In the genomic region with DNA sequence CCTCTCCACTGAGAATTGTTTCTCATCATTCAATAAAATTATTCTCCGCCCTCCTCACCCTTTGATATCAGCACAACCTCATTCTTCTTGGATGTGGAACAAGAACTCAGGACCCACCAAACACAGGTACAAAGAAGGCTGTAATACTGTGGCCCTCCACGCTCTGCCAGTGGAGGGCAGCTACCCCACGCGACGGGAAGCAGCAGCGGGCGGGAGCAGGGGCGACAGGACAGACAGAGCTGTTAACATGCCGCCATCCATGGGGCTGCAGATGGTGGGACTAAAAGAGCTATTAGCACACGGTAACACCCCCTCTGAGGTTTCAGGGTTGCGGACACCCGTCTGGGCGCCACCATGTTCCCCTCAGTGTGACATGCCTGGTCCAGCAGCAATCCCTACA, we compare ENCODE assay signal across 3 cellular contexts.
TF ChIP-seq lines count a peak whose summit lies in the region.

No MANE protein-coding gene starts in this region.

TF ChIP-seq in GM23338, 12 proteins besides CTCF, POLR2A, EP300 and RAD21:
- TF ChIP-seq JUNB (IDR thresholded peaks at IDR 0.05; ENCODE audit: unreplicated experiment) (no peak), EZH2 (IDR thresholded peaks at IDR 0.05; ENCODE audit: low read depth, unreplicated experiment) (no peak), STAT1 (IDR thresholded peaks at IDR 0.05; ENCODE audit: unreplicated experiment) (no peak)
- TF ChIP-seq, protein P1, sequence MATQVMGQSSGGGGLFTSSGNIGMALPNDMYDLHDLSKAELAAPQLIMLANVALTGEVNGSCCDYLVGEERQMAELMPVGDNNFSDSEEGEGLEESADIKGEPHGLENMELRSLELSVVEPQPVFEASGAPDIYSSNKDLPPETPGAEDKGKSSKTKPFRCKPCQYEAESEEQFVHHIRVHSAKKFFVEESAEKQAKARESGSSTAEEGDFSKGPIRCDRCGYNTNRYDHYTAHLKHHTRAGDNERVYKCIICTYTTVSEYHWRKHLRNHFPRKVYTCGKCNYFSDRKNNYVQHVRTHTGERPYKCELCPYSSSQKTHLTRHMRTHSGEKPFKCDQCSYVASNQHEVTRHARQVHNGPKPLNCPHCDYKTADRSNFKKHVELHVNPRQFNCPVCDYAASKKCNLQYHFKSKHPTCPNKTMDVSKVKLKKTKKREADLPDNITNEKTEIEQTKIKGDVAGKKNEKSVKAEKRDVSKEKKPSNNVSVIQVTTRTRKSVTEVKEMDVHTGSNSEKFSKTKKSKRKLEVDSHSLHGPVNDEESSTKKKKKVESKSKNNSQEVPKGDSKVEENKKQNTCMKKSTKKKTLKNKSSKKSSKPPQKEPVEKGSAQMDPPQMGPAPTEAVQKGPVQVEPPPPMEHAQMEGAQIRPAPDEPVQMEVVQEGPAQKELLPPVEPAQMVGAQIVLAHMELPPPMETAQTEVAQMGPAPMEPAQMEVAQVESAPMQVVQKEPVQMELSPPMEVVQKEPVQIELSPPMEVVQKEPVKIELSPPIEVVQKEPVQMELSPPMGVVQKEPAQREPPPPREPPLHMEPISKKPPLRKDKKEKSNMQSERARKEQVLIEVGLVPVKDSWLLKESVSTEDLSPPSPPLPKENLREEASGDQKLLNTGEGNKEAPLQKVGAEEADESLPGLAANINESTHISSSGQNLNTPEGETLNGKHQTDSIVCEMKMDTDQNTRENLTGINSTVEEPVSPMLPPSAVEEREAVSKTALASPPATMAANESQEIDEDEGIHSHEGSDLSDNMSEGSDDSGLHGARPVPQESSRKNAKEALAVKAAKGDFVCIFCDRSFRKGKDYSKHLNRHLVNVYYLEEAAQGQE (IDR thresholded peaks at IDR 0.05; ENCODE audit: unreplicated experiment): no peak
- TF ChIP-seq, protein P2, sequence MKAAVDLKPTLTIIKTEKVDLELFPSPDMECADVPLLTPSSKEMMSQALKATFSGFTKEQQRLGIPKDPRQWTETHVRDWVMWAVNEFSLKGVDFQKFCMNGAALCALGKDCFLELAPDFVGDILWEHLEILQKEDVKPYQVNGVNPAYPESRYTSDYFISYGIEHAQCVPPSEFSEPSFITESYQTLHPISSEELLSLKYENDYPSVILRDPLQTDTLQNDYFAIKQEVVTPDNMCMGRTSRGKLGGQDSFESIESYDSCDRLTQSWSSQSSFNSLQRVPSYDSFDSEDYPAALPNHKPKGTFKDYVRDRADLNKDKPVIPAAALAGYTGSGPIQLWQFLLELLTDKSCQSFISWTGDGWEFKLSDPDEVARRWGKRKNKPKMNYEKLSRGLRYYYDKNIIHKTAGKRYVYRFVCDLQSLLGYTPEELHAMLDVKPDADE (IDR thresholded peaks at IDR 0.05): no peak

TF ChIP-seq in GM12878, 131 proteins besides CTCF, POLR2A, EP300 and RAD21 (continues in another document):
- no peak for TF ChIP-seq HDAC6 (IDR thresholded peaks at IDR 0.05; ENCODE audit: unreplicated experiment)
- TF ChIP-seq, protein P3, sequence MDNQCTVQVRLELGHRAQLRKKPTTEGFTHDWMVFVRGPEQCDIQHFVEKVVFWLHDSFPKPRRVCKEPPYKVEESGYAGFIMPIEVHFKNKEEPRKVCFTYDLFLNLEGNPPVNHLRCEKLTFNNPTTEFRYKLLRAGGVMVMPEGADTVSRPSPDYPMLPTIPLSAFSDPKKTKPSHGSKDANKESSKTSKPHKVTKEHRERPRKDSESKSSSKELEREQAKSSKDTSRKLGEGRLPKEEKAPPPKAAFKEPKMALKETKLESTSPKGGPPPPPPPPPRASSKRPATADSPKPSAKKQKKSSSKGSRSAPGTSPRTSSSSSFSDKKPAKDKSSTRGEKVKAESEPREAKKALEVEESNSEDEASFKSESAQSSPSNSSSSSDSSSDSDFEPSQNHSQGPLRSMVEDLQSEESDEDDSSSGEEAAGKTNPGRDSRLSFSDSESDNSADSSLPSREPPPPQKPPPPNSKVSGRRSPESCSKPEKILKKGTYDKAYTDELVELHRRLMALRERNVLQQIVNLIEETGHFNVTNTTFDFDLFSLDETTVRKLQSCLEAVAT (IDR thresholded peaks at IDR 0.05): no peak
- TF ChIP-seq YY1 (IDR thresholded peaks at IDR 0.05; ENCODE audit: low read depth, low read length): no peak
- TF ChIP-seq PAX8 (IDR thresholded peaks at IDR 0.05): no peak
- TF ChIP-seq CREM (IDR thresholded peaks at IDR 0.05; ENCODE audit: low read depth): no peak
- TF ChIP-seq CEBPB (IDR thresholded peaks at IDR 0.05; ENCODE audit: borderline replicate concordance in 1 of 2, low read depth in 2 of 2, low read length in 2 of 2): no peak
- TF ChIP-seq SKIL (IDR thresholded peaks at IDR 0.05; ENCODE audit: low read depth, poor library complexity, severe bottlenecking): no peak
- no peak for TF ChIP-seq ZNF207 (IDR thresholded peaks at IDR 0.05; ENCODE audit: borderline replicate concordance)
- TF ChIP-seq, protein P4, sequence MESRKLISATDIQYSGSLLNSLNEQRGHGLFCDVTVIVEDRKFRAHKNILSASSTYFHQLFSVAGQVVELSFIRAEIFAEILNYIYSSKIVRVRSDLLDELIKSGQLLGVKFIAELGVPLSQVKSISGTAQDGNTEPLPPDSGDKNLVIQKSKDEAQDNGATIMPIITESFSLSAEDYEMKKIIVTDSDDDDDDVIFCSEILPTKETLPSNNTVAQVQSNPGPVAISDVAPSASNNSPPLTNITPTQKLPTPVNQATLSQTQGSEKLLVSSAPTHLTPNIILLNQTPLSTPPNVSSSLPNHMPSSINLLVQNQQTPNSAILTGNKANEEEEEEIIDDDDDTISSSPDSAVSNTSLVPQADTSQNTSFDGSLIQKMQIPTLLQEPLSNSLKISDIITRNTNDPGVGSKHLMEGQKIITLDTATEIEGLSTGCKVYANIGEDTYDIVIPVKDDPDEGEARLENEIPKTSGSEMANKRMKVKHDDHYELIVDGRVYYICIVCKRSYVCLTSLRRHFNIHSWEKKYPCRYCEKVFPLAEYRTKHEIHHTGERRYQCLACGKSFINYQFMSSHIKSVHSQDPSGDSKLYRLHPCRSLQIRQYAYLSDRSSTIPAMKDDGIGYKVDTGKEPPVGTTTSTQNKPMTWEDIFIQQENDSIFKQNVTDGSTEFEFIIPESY (IDR thresholded peaks at IDR 0.05): no peak
- TF ChIP-seq, protein P1 (IDR thresholded peaks at IDR 0.05; ENCODE audit: low read depth, low read length): no peak
- TF ChIP-seq KAT2A (conservative IDR thresholded peaks at IDR 0.05; ENCODE audit: control insufficient read depth, low read depth, low read length): no peak

TF ChIP-seq in HEK293T, 16 proteins besides CTCF, POLR2A, EP300 and RAD21:
- TF ChIP-seq L3MBTL2 (conservative IDR thresholded peaks at IDR 0.05) (no peak), ELF4 (IDR thresholded peaks at IDR 0.05) (no peak), FOXA1 (IDR thresholded peaks at IDR 0.05) (no peak), HDGF (IDR thresholded peaks at IDR 0.05; ENCODE audit: borderline replicate concordance) (no peak), SP1 (IDR thresholded peaks at IDR 0.05) (no peak), BHLHE40 (IDR thresholded peaks at IDR 0.05; ENCODE audit: borderline replicate concordance) (no peak), FOXK2 (IDR thresholded peaks at IDR 0.05) (no peak), FOXM1 (IDR thresholded peaks at IDR 0.05; ENCODE audit: borderline replicate concordance) (no peak), TARDBP (IDR thresholded peaks at IDR 0.05) (no peak), ARNT (IDR thresholded peaks at IDR 0.05) (no peak), LEF1 (IDR thresholded peaks at IDR 0.05; ENCODE audit: borderline replicate concordance) (no peak), CTBP1 (IDR thresholded peaks at IDR 0.05; ENCODE audit: borderline replicate concordance) (no peak), ZNF384 (IDR thresholded peaks at IDR 0.05) (no peak)
